8 cellular contexts compared by ENCODE assay signal in the genomic region with DNA sequence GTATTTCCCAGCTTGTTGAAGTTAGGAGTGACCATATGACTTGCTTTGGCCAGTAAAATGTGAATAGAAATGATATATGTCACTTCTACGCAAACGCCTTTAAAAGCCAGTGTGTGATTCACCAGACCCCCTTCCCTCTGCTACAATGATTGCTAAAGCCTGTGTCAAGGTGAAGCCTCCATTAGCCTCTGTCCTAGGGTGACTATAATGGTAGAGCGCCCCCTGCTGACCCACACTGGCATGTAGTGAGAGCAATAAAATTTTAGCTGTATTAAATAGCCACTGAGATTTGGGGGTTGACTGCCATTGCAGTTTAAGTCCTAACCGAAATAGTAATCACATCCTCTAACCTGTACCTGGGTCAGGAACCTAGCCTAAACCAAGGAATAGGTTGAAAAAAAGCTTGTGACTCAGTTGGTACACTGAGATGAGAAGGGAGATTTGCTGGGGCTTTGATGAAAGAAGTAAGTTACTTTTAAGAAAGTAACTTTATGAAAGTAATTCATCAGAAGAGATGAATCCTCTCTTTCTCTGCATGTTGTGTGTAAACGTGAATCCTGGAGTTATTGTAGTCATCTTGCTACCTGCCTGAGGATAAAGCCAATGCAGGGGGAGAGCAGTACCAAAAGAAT. TPM values are rescaled to one million over a fixed set of nuclear protein-coding genes. Genes with fewer than 3 reads are reported as not detected.
DNase-seq lines count a peak whose midpoint lies in the region; ATAC-seq, FAIRE-seq and TF ChIP-seq lines count a peak whose summit lies in the region.

No MANE protein-coding gene starts in this region.

- intact Hi-C loops in Right ventricle myocardium inferior (cut with DNase I) (loop anchor here (1.0 to 2.0 kb wide), 2 partner anchors 234 to 548 kb away; no protein-coding TSS in a partner anchor), psoas muscle (cut with DNase I) (loop anchor here (2.0 to 10.0 kb wide), 3 partner anchors 232 to 380 kb away; no protein-coding TSS in a partner anchor), aorta (cut with DNase I) (loop anchor here in 1 of 2 donors (5.0 to 10.0 kb wide), 2 partner anchors 233 to 550 kb away; no protein-coding TSS in a partner anchor)

- ATAC-seq in GM21723 (IDR thresholded peaks at IDR 0.05; ENCODE audit: unreplicated experiment) (peak; percentile 96), Right ventricle myocardium inferior (peak; percentile 86), psoas muscle (peak; percentile 77 to 96 (median 93)), aorta (ENCODE audit: low FRiP score) (peak; percentile 78)

- FAIRE-seq in G401.6 (lab: Jason Lieb, UNC): peak; percentile 55

- H3K27ac ChIP-seq in psoas muscle (no peak overlapping the region), aorta (ENCODE audit: low read depth in 1 of 2, low read length in 2 of 2) (no peak overlapping the region)

- H3K9me3 ChIP-seq in psoas muscle (no peaks in the 10 kb centered on the region), aorta (ENCODE audit: control insufficient read depth, low read length) (no peaks in the 10 kb centered on the region)

- H3K4me1 ChIP-seq in psoas muscle (no peaks in the 10 kb centered on the region), aorta (ENCODE audit: control insufficient read depth in 1 of 2, insufficient read depth in 2 of 2, low read length in 2 of 2) (no peaks in the 10 kb centered on the region)

- H3K27me3 ChIP-seq in psoas muscle (ENCODE audit: insufficient read depth in 3 of 3, low read length in 2 of 3) (no peaks in the 10 kb centered on the region), aorta (ENCODE audit: control insufficient read depth in 1 of 2, insufficient read depth in 2 of 2, low read length in 1 of 2) (no peaks in the 10 kb centered on the region)

- DNase-seq in KBM-7: peak; percentile 83
- DNase-seq in SHP77 treated with DMSO at 0.1 percent for 48 hours (lab: John Stamatoyannopoulos, UW): peak; percentile 52
- peak; percentile 73 for DNase-seq in activated gamma-delta T cell treated with anti-CD3 and anti-CD28 coated beads, Interleukin-2, amount 50 U/mL, for 16 hours (ENCODE audit: low read depth)
- DNase-seq in Right ventricle myocardium inferior (ENCODE audit: missing footprints): peak; percentile 82
- DNase-seq in psoas muscle: peak; percentile 74 to 82
- DNase-seq in aorta: peak; percentile 84 to 90

- in situ Hi-C loops in KBM-7 (cut with MboI; ENCODE audit: low pct_unique_long_range_greater_than_20kb, low sequenced_read_pairs): loop anchor here (10.0 kb wide), 1 partner anchor 230 kb away; no protein-coding TSS in a partner anchor

- TF ChIP-seq CTCF in psoas muscle (IDR thresholded peaks at IDR 0.05): peak; percentile 69

- H3K4me3 ChIP-seq in psoas muscle (no peak overlapping the region), aorta (ENCODE audit: low read length in 2 of 2) (no peak overlapping the region)

- H3K36me3 ChIP-seq in psoas muscle (ENCODE audit: insufficient read depth in 1 of 2, low read depth in 1 of 2) (no peaks in the 10 kb centered on the region), aorta (ENCODE audit: control insufficient read depth in 1 of 2, insufficient read depth in 2 of 2, low read length in 1 of 2) (no peaks in the 10 kb centered on the region)

- 41 to 51% (median 43%) methylated on average over 5 of the region's 5 CpGs for WGBS in psoas muscle, 3 donors
- WGBS in aorta, 2 donors: 38 to 42% methylated on average over 5 of the region's 5 CpGs

RNA-seq across cellular contexts. Expression of a gene that starts 52.6 kb away (rescaled TPM):
- total RNA-seq in Right ventricle myocardium inferior: 15.0 TPM
- 10 to 100 TPM; 11.3 to 16.1 (median 12.8) TPM for total RNA-seq in psoas muscle
- polyA plus RNA-seq in psoas muscle: 10 to 100 TPM in 1 of 3 donors, 1 to 10 TPM in 2; 5.0 to 19.8 (median 7.9) TPM
- total RNA-seq in aorta: 10 to 100 TPM; 11.9 to 15.8 TPM
- polyA plus RNA-seq in aorta: 1 to 10 TPM; 4.3 to 4.8 TPM

RNA-seq across cellular contexts. Expression of a gene that starts 52.8 kb away (rescaled TPM):
- total RNA-seq in Right ventricle myocardium inferior: 18.2 TPM
- 10 to 100 TPM; 21.0 to 34.0 (median 27.6) TPM for total RNA-seq in psoas muscle
- 10 to 100 TPM; 10.3 to 23.0 (median 19.9) TPM for polyA plus RNA-seq in psoas muscle
- total RNA-seq in aorta: 10 to 100 TPM; 16.6 to 20.4 TPM
- 1 to 10 TPM; 6.9 to 8.9 TPM for polyA plus RNA-seq in aorta
